In the genomic region with DNA sequence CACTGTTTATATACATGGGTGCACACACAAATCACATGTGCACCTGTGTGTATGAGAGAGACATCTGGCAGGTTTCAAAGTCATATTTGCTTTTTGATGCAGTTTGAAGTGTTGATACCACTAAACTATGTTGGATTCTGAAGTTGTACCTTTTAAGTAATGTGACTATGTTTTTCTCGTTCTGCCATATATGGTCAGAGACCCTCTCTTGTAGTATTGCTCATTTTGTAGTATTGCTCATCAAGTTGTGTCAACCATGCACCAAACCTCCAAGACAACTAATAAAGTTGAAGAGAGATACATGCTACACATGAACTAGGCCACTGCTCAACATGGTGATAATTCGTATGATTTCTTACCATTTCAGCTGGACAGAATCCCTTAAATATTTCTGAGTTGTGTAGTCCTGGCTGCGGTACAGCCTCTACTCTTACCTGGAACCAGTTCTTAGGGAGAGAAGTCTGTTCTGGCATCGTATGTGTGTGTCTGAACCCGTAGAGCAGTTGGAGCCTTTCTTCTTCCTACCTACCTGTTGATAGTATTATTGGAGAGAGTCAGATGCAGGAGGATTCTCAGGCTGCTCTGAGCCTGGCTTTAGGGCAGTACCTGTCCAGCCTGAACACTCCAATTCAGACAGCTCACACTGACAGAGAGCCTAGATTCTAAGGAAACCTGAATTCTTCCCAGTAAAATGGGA, we compare ENCODE assay signal across 15 cellular contexts.
DNase-seq lines count a peak whose midpoint lies in the region; ATAC-seq and TF ChIP-seq lines count a peak whose summit lies in the region.
"Had no signal": no experiment of that assay in that cellular context is flagged by ENCODE, and none has a peak within 500 bp of the region (broad histone marks: within the 10 kb centered on the region; RNA-seq: fewer than 3 reads in every experiment).

No MANE protein-coding gene starts in this region.

- no peak overlapping the region for H3K9ac ChIP-seq in endodermal cell (ENCODE audit: extremely low read depth, low read length, poor library complexity, severe bottlenecking)

- no peak for ATAC-seq in HG03432 (IDR thresholded peaks at IDR 0.05; ENCODE audit: unreplicated experiment)
- ATAC-seq: Panc1 had no signal

- no peaks in the 10 kb centered on the region for H3K27me3 Mint-ChIP-seq in CD8-positive, alpha-beta memory T cell
- no peaks in the 10 kb centered on the region for H3K27me3 Mint-ChIP-seq in endodermal cell (ENCODE audit: insufficient read depth)
- H3K27me3 Mint-ChIP-seq in progenitor cell of endocrine pancreas, result no peaks in the 10 kb centered on the region

- H3K9me3 ChIP-seq in CD8-positive, alpha-beta memory T cell (ENCODE audit: low read length), result no peaks in the 10 kb centered on the region
- no peaks in the 10 kb centered on the region for H3K9me3 ChIP-seq in endodermal cell (ENCODE audit: control insufficient read depth, low read length)

- H3K36me3 ChIP-seq in CD8-positive, alpha-beta memory T cell (ENCODE audit: insufficient read depth, low read length), result no peaks in the 10 kb centered on the region
- no peaks in the 10 kb centered on the region for H3K36me3 ChIP-seq in endodermal cell (ENCODE audit: control insufficient read depth, insufficient read depth, low read length)

- no peak for DNase-seq in CD8-positive, alpha-beta memory T cell
- DNase-seq in NAMALWA (ENCODE audit: low spot score) (peak; percentile 15), endodermal cell (no peak), progenitor cell of endocrine pancreas (ENCODE audit: low spot score, unreplicated experiment) (no peak), posterior vena cava (ENCODE audit: low spot score) (no peak), dedifferentiated amniotic fluid mesenchymal stem cell (ENCODE audit: extremely low spot score) (no peak)
- DNase-seq: cortex of kidney; DMS79 treated with DMSO at 0.1 percent for 48 hours; HFFc6; NCI-H187; retina; stimulated activated CD8-positive, alpha-beta memory T cell treated with anti-CD3 and anti-CD28 coated beads, Interleukin-4, amount 100 ng/mL, for 48 hours had no signal

- peak overlapping the region; percentile 2 to 96 (median 89) for H3K4me3 Mint-ChIP-seq in CD8-positive, alpha-beta memory T cell
- H3K4me3 Mint-ChIP-seq in endodermal cell, result no peak overlapping the region
- H3K4me3 Mint-ChIP-seq in progenitor cell of endocrine pancreas (ENCODE audit: low read depth), result peak overlapping the region; percentile 88

- peaks cover 18% of the 10 kb centered on the region for H3K4me1 ChIP-seq in CD8-positive, alpha-beta memory T cell (ENCODE audit: insufficient read depth, low read length)
- peaks cover 5% of the 10 kb centered on the region for H3K4me1 ChIP-seq in endodermal cell (ENCODE audit: control insufficient read depth, insufficient read depth, low read length)

- peaks cover 0 to 4% (median 2%) of the 10 kb centered on the region in 3 donors for H3K36me3 Mint-ChIP-seq in CD8-positive, alpha-beta memory T cell
- H3K36me3 Mint-ChIP-seq in endodermal cell (ENCODE audit: low read depth) (no peaks in the 10 kb centered on the region), progenitor cell of endocrine pancreas (ENCODE audit: insufficient read depth) (no peaks in the 10 kb centered on the region)

- 88 to 100% methylated on average over 1 to 5 of the region's 5 CpGs for WGBS in endodermal cell (ENCODE audit: insufficient coverage in 1 of 2, insufficient read length in 1 of 2), 2 experiments

- H3K27me3 ChIP-seq in CD8-positive, alpha-beta memory T cell (ENCODE audit: insufficient read depth, low read length, poor library complexity, severe bottlenecking), result no peaks in the 10 kb centered on the region
- H3K27me3 ChIP-seq in endodermal cell (ENCODE audit: control insufficient read depth, insufficient read depth, low read length, poor library complexity, severe bottlenecking), result no peaks in the 10 kb centered on the region

- H3K4me1 Mint-ChIP-seq in CD8-positive, alpha-beta memory T cell, result peaks cover 44 to 64% (median 52%) of the 10 kb centered on the region in 3 donors
- peaks cover 29% of the 10 kb centered on the region for H3K4me1 Mint-ChIP-seq in endodermal cell
- peaks cover 49% of the 10 kb centered on the region for H3K4me1 Mint-ChIP-seq in progenitor cell of endocrine pancreas (ENCODE audit: low read depth)

- POLR2A ChIA-PET in CD8-positive, alpha-beta memory T cell (lab: Charles Lee), result interaction anchor here (0.5 to 1.0 kb wide), 2 partner anchors 209 to 1078 kb away, joined by 3 read pairs; no protein-coding TSS in a partner anchor

- H3K4me3 ChIP-seq in CD8-positive, alpha-beta memory T cell (ENCODE audit: low read length), result peak overlapping the region; percentile 0
- H3K4me3 ChIP-seq in endodermal cell (ENCODE audit: low read length), result peak overlapping the region; percentile 15

- no peak overlapping the region for H3K27ac ChIP-seq in CD8-positive, alpha-beta memory T cell (ENCODE audit: low read depth, low read length)
- no peak overlapping the region for H3K27ac ChIP-seq in endodermal cell (ENCODE audit: low read depth, low read length)
- H3K27ac ChIP-seq: HL-60 had no signal

- TF ChIP-seq CTCF in endodermal cell (conservative IDR thresholded peaks at IDR 0.05), result no peak
- TF ChIP-seq CTCF in progenitor cell of endocrine pancreas (IDR thresholded peaks at IDR 0.05; ENCODE audit: unreplicated experiment), result no peak

- intact Hi-C loops in posterior vena cava (cut with DNase I), result loop anchor here in 1 of 2 donors (10.0 kb wide), 1 partner anchor 89 kb away; no protein-coding TSS in a partner anchor

- no peaks in the 10 kb centered on the region for H3K9me3 Mint-ChIP-seq in CD8-positive, alpha-beta memory T cell
- H3K9me3 Mint-ChIP-seq in endodermal cell (no peaks in the 10 kb centered on the region), progenitor cell of endocrine pancreas (ENCODE audit: low read depth) (no peaks in the 10 kb centered on the region)
- H3K9me3 Mint-ChIP-seq: HFFc6 had no signal

- CTCF ChIA-PET in CD8-positive, alpha-beta memory T cell (lab: Charles Lee), result interaction anchor here (2.8 kb wide), 1 partner anchor 19 kb away, joined by 15 read pairs; no protein-coding TSS in a partner anchor

- H3K27ac Mint-ChIP-seq in CD8-positive, alpha-beta memory T cell, result peak overlapping the region in 4 of 8 donors; percentile 5 to 86 (median 37)
- no peak overlapping the region for H3K27ac Mint-ChIP-seq in endodermal cell
- no peak overlapping the region for H3K27ac Mint-ChIP-seq in progenitor cell of endocrine pancreas
- H3K27ac Mint-ChIP-seq: HFFc6 had no signal
